ENCODE assay signal across 7 cellular contexts in genomic region chr12:124939428-124940142, GRCh38. TPM values are rescaled to one million over a fixed set of nuclear protein-coding genes. Genes with fewer than 3 reads are reported as not detected.
DNase-seq lines count a peak whose midpoint lies in the region; ATAC-seq and TF ChIP-seq lines count a peak whose summit lies in the region.

No MANE protein-coding gene starts in this region.

- peaks cover 15% of the 10 kb centered on the region for H3K4me1 Mint-ChIP-seq in activated B cell treated with CpG ODN at 0.5 μM for 24 hours

- H3K27ac Mint-ChIP-seq in activated B cell treated with CpG ODN at 0.5 μM for 24 hours, result no peak overlapping the region

- H3K4me3 Mint-ChIP-seq in activated B cell treated with CpG ODN at 0.5 μM for 24 hours, result no peak overlapping the region

- POLR2A ChIA-PET in activated B cell treated with CpG ODN at 0.5 μM for 24 hours (lab: Charles Lee), result interaction anchor here (0.6 to 11.1 kb wide), 13 partner anchors 9 to 968 kb away, joined by 3 to 590 read pairs (median 3); partner anchors contain the start of genes BRI3BP, SCARB1 and UBC

- peaks cover 14% of the 10 kb centered on the region for H3K36me3 Mint-ChIP-seq in activated B cell treated with CpG ODN at 0.5 μM for 24 hours (ENCODE audit: low read depth)

- no peaks in the 10 kb centered on the region for H3K9me3 Mint-ChIP-seq in activated B cell treated with CpG ODN at 0.5 μM for 24 hours

- DNase-seq in activated B cell treated with CpG ODN at 0.5 μM for 24 hours (peak; percentile 80), dermis blood vessel endothelial cell (peak; percentile 87), lung microvascular endothelial cell (ENCODE audit: low read depth in 2 of 2) (peak; percentile 85 to 88), amniotic stem cell (lab: John Stamatoyannopoulos, UW) (no peak)
- peak; percentile 72 for DNase-seq in stimulated activated CD8-positive, alpha-beta memory T cell treated with anti-CD3 and anti-CD28 coated beads, Interleukin-12 subunit alpha, Interleukin-12 subunit beta, amount 100 ng/mL, for 4 hours (ENCODE audit: low read depth)

- CTCF ChIA-PET in activated B cell treated with CpG ODN at 0.5 μM for 24 hours (lab: Charles Lee), result interaction anchor here (0.9 to 7.3 kb wide), 9 partner anchors 12 to 166 kb away, joined by 3 to 177 read pairs (median 14); partner anchors contain the start of gene UBC

- no peak for TF ChIP-seq CTCF in activated B cell treated with CpG ODN at 0.5 μM for 24 hours (IDR thresholded peaks at IDR 0.05)

- ATAC-seq in GM19025 (IDR thresholded peaks at IDR 0.05; ENCODE audit: low read depth, unreplicated experiment), result peak; percentile 62
- peak; percentile 52 for ATAC-seq in HG03196 (IDR thresholded peaks at IDR 0.05; ENCODE audit: unreplicated experiment)
- peak; percentile 68 for ATAC-seq in activated B cell treated with CpG ODN at 0.5 μM for 24 hours (ENCODE audit: low read depth)

- H3K27me3 Mint-ChIP-seq in activated B cell treated with CpG ODN at 0.5 μM for 24 hours, result no peaks in the 10 kb centered on the region

- intact Hi-C loops in activated B cell treated with CpG ODN at 0.5 μM for 24 hours (cut with micrococcal nuclease), result loop anchor here (1.0 to 2.0 kb wide), 8 partner anchors 12 to 903 kb away; partner anchors contain the start of genes DHX37, SCARB1 and UBC

RNA-seq across cellular contexts. Expression of gene UBC, which starts 25.1 kb away (rescaled TPM):
- 847 and 865 TPM in 2 replicates for total RNA-seq in activated B cell treated with CpG ODN at 0.5 μM for 24 hours
- total RNA-seq in dermis blood vessel endothelial cell, result 1,840 and 2,354 TPM in 2 replicates
- 1,081 and 1,595 TPM in 2 replicates for total RNA-seq in lung microvascular endothelial cell

RNA-seq across cellular contexts. Expression of gene DHX37, which starts 49.3 kb away (rescaled TPM):
- 54.1 and 57.1 TPM in 2 replicates for total RNA-seq in activated B cell treated with CpG ODN at 0.5 μM for 24 hours
- 14.6 and 24.8 TPM in 2 replicates for total RNA-seq in dermis blood vessel endothelial cell
- 7.4 and 12.5 TPM in 2 replicates for total RNA-seq in lung microvascular endothelial cell

RNA-seq across cellular contexts. Expression of gene BRI3BP, which starts 53.9 kb away (rescaled TPM):
- total RNA-seq in activated B cell treated with CpG ODN at 0.5 μM for 24 hours, result 14.5 and 14.6 TPM in 2 replicates
- 3.9 and 9.4 TPM in 2 replicates for total RNA-seq in dermis blood vessel endothelial cell
- total RNA-seq in lung microvascular endothelial cell, result 2.2 and 2.6 TPM in 2 replicates
